19 cellular contexts compared by ENCODE assay signal in the genomic region with DNA sequence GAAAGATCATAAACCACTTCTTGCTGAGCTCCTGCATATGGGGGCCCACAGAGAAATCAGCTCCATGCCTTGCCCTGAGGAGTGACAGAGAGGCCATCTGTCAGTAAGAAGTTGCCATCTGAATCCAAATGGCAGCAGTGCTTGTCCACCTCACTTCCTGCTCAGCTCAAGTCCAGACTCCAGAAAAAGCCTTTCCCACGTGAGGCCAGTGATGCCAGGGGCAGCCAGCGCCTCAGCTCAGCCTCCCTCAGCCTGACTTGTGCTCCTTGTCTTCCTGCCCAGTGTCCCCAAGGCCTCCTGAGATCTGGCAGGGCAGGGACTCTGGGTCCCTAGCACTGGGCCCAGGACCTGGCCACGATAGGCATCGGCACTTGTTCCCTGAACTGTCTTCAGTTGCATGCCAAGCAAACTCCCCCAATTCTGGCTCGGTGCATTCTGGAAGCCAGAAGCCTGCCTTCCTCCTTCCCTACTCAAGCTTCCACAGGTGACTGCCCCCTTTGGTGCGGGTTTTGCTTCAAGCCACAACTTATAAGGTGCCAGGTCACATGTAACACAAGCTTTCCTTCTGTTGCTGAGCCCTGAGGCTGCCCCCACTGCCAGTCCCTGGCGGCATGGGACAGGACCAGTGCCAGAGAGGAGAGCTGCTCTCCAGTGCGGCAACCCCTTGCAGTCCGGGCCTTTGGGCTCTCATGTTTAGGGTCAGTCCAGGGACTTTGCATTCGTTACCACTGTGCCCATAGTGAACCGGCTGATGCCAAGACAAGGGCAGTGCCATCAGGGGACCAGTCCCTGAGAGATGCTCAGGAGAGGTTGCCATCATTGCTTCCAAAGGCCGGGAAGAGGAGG. TPM values are rescaled to one million over a fixed set of nuclear protein-coding genes. Genes with fewer than 3 reads are reported as not detected.
DNase-seq lines count a peak whose midpoint lies in the region; ATAC-seq and TF ChIP-seq lines count a peak whose summit lies in the region.
"Had no signal": no experiment of that assay in that cellular context is flagged by ENCODE, and none has a peak within 500 bp of the region (broad histone marks: within the 10 kb centered on the region; RNA-seq: fewer than 3 reads in every experiment).

No MANE protein-coding gene starts in this region.

- H3K36me3 Mint-ChIP-seq in nephron progenitor cell (ENCODE audit: low read depth) = no peaks in the 10 kb centered on the region

- no peaks in the 10 kb centered on the region for H3K9me3 ChIP-seq in vagina
- H3K9me3 ChIP-seq: BLaER1, Caco-2 had no signal

- peaks cover 57% of the 10 kb centered on the region for H3K9me3 Mint-ChIP-seq in nephron progenitor cell
- H3K9me3 Mint-ChIP-seq: CD4-positive, alpha-beta T cell had no signal

- no peak for TF ChIP-seq POLR2A in vagina (IDR thresholded peaks at IDR 0.05)

- no peaks in the 10 kb centered on the region for H3K36me3 ChIP-seq in vagina
- H3K36me3 ChIP-seq: BLaER1 had no signal

- DNase-seq in DMS 273 (lab: John Stamatoyannopoulos, UW; ENCODE audit: unreplicated experiment) (peak; percentile 37), DMS 273 treated with DMSO at 0.1 percent for 48 hours (lab: John Stamatoyannopoulos, UW) (no peak), epithelial cell of esophagus (ENCODE audit: low read depth) (no peak), nephron progenitor cell (no peak), vagina (ENCODE audit: extremely low spot score in 2 of 2) (no peak), Kasumi-1 (lab: John Stamatoyannopoulos, UW) (no peak), NCI-H187 (lab: John Stamatoyannopoulos, UW) (no peak)
- DNase-seq: ACHN; Caco-2; CD4-positive, alpha-beta T cell; GDM1; Karpas-422; NCI-H1694; NCI-H2081 treated with DMSO at 0.1 percent for 48 hours; NCI-H526; Right ventricle myocardium superior had no signal

- H3K27me3 Mint-ChIP-seq in nephron progenitor cell (ENCODE audit: low read depth, poor library complexity) = no peaks in the 10 kb centered on the region

- no peak for ATAC-seq in HG02759 (IDR thresholded peaks at IDR 0.05; ENCODE audit: unreplicated experiment)

- H3K27ac ChIP-seq in vagina = peak overlapping the region; percentile 57
- H3K27ac ChIP-seq: 22Rv1, BLaER1 had no signal

- no peak for TF ChIP-seq CTCF in epithelial cell of esophagus (IDR thresholded peaks at IDR 0.05; ENCODE audit: insufficient read depth, low read depth, low read length, missing control alignments)
- no peak for TF ChIP-seq CTCF in nephron progenitor cell (IDR thresholded peaks at IDR 0.05)
- TF ChIP-seq CTCF in vagina (IDR thresholded peaks at IDR 0.05) = no peak

- intact Hi-C loops in vagina (cut with DNase I) = no loop called here

- H3K27ac Mint-ChIP-seq in nephron progenitor cell = no peak overlapping the region
- H3K27ac Mint-ChIP-seq: CD4-positive, alpha-beta T cell had no signal

- H3K4me1 ChIP-seq in vagina = peaks cover 10% of the 10 kb centered on the region

- peak overlapping the region; percentile 52 for H3K4me3 Mint-ChIP-seq in nephron progenitor cell
- H3K4me3 Mint-ChIP-seq: CD4-positive, alpha-beta T cell had no signal

- H3K27me3 ChIP-seq in vagina = no peaks in the 10 kb centered on the region

- H3K4me3 ChIP-seq in epithelial cell of esophagus (ENCODE audit: low read length) (peak overlapping the region; percentile 76), vagina (peak overlapping the region; percentile 3)
- H3K4me3 ChIP-seq: BLaER1 had no signal

- peaks cover 60% of the 10 kb centered on the region for H3K4me1 Mint-ChIP-seq in nephron progenitor cell

RNA-seq across cellular contexts. Expression of a gene that starts 2.2 kb away (rescaled TPM):
- 98.2 TPM for total RNA-seq in vagina
